17 cellular contexts compared by ENCODE assay signal in genomic region chr17:69967910-69968411, GRCh38.
A peak's percentile ranks its signal among the peaks of the same experiment; 100 is the strongest.
DNase-seq lines count a peak whose midpoint lies in the region; ATAC-seq lines count a peak whose summit lies in the region.
"Had no signal": no experiment of that assay in that cellular context is flagged by ENCODE, and none has a peak within 500 bp of the region (broad histone marks: within the 10 kb centered on the region; RNA-seq: fewer than 3 reads in every experiment).

No MANE protein-coding gene starts in this region.

- no peaks in the 10 kb centered on the region for H3K4me1 Mint-ChIP-seq in activated CD4-positive, alpha-beta T cell treated with anti-CD3 and anti-CD28 coated beads, Interleukin-2, amount 10 ng/mL, durations not matched to agents 7 days and 5 days
- H3K4me1 Mint-ChIP-seq: activated naive CD4-positive, alpha-beta T cell treated with anti-CD3 and anti-CD28 coated beads, Interleukin-2, amount 50 U/mL, for 24 hours; IgD-negative memory B cell; WTC11 had no signal

- H3K27ac Mint-ChIP-seq in activated CD4-positive, alpha-beta T cell treated with anti-CD3 and anti-CD28 coated beads, Interleukin-2, amount 10 ng/mL, durations not matched to agents 7 days and 5 days: no peak overlapping the region
- H3K27ac Mint-ChIP-seq: activated naive CD4-positive, alpha-beta T cell treated with anti-CD3 and anti-CD28 coated beads, Interleukin-2, amount 50 U/mL, for 24 hours; IgD-negative memory B cell; WTC11 had no signal

- POLR2A ChIA-PET in activated CD4-positive, alpha-beta T cell treated with anti-CD3 and anti-CD28 coated beads, Interleukin-2, amount 10 ng/mL, durations not matched to agents 7 days and 5 days (lab: Charles Lee): no interaction called here

- CTCF ChIA-PET in activated CD4-positive, alpha-beta T cell treated with anti-CD3 and anti-CD28 coated beads, Interleukin-2, amount 10 ng/mL, durations not matched to agents 7 days and 5 days (lab: Charles Lee): no interaction called here

- no peaks in the 10 kb centered on the region for H3K27me3 ChIP-seq in MG63
- H3K27me3 ChIP-seq: ovary had no signal

- no peaks in the 10 kb centered on the region for H3K36me3 ChIP-seq in MG63
- H3K36me3 ChIP-seq: ovary, thoracic aorta had no signal

- DNase-seq in COLO829 (ENCODE audit: low spot score): peak; percentile 54
- peak; percentile 17 for DNase-seq in MG63
- peak; percentile 97 for DNase-seq in fibroblast of gingiva (ENCODE audit: low read depth)
- peak; percentile 11 for DNase-seq in pulmonary artery endothelial cell (ENCODE audit: low read depth, low spot score)
- no peak for DNase-seq in activated CD4-positive, alpha-beta T cell treated with anti-CD3 and anti-CD28 coated beads, Interleukin-2, amount 10 ng/mL, durations not matched to agents 7 days and 5 days
- DNase-seq: activated CD8-positive, alpha-beta memory T cell treated with anti-CD3 and anti-CD28 coated beads, Interleukin-2, amount 50 U/mL, for 48 hours; NCI-H1417; NCI-H446; ovary had no signal

- no peaks in the 10 kb centered on the region for H3K36me3 Mint-ChIP-seq in activated CD4-positive, alpha-beta T cell treated with anti-CD3 and anti-CD28 coated beads, Interleukin-2, amount 10 ng/mL, durations not matched to agents 7 days and 5 days (ENCODE audit: low read depth)
- H3K36me3 Mint-ChIP-seq: activated naive CD4-positive, alpha-beta T cell treated with anti-CD3 and anti-CD28 coated beads, Interleukin-2, amount 50 U/mL, for 24 hours; WTC11 had no signal

- no peak overlapping the region for H3K4me3 ChIP-seq in MG63
- H3K4me3 ChIP-seq: ovary, thoracic aorta had no signal

- H3K9me3 ChIP-seq in MG63: peaks cover 10% of the 10 kb centered on the region
- H3K9me3 ChIP-seq: ovary, thoracic aorta had no signal

- no peak overlapping the region for H3K4me3 Mint-ChIP-seq in activated CD4-positive, alpha-beta T cell treated with anti-CD3 and anti-CD28 coated beads, Interleukin-2, amount 10 ng/mL, durations not matched to agents 7 days and 5 days
- H3K4me3 Mint-ChIP-seq: activated naive CD4-positive, alpha-beta T cell treated with anti-CD3 and anti-CD28 coated beads, Interleukin-2, amount 50 U/mL, for 24 hours; IgD-negative memory B cell; WTC11 had no signal

- H3K27me3 Mint-ChIP-seq in activated CD4-positive, alpha-beta T cell treated with anti-CD3 and anti-CD28 coated beads, Interleukin-2, amount 10 ng/mL, durations not matched to agents 7 days and 5 days: peaks cover 2% of the 10 kb centered on the region
- H3K27me3 Mint-ChIP-seq: activated naive CD4-positive, alpha-beta T cell treated with anti-CD3 and anti-CD28 coated beads, Interleukin-2, amount 50 U/mL, for 24 hours; IgD-negative memory B cell had no signal

- ATAC-seq in GM21390 (IDR thresholded peaks at IDR 0.05; ENCODE audit: unreplicated experiment) (no peak), HG02981 (IDR thresholded peaks at IDR 0.05; ENCODE audit: unreplicated experiment) (no peak), HG03159 (IDR thresholded peaks at IDR 0.05; ENCODE audit: unreplicated experiment) (no peak)
- ATAC-seq: esophagus mucosa, WTC11 had no signal

- no peaks in the 10 kb centered on the region for H3K9me3 Mint-ChIP-seq in activated CD4-positive, alpha-beta T cell treated with anti-CD3 and anti-CD28 coated beads, Interleukin-2, amount 10 ng/mL, durations not matched to agents 7 days and 5 days
